In genomic region chr7:3027455-3027854, GRCh38 we compare ENCODE assay signal across 14 cellular contexts. TPM values are rescaled to one million over a fixed set of nuclear protein-coding genes. Genes with fewer than 3 reads are reported as not detected.
DNase-seq lines count a peak whose midpoint lies in the region; ATAC-seq, FAIRE-seq and TF ChIP-seq lines count a peak whose summit lies in the region.
"Had no signal": no experiment of that assay in that cellular context is flagged by ENCODE, and none has a peak within 500 bp of the region (broad histone marks: within the 10 kb centered on the region; RNA-seq: fewer than 3 reads in every experiment).

No MANE protein-coding gene starts in this region.

- H3K27ac Mint-ChIP-seq in activated CD4-positive, alpha-beta memory T cell treated with anti-CD3 and anti-CD28 coated beads for 36 hours, result peak overlapping the region; percentile 96
- H3K27ac Mint-ChIP-seq in activated CD4-positive, alpha-beta memory T cell treated with anti-CD3 and anti-CD28 coated beads, Interleukin-2, amount 10 ng/mL, durations not matched to agents 7 days and 5 days, result no peak overlapping the region
- H3K27ac Mint-ChIP-seq in endothelial cell (ENCODE audit: unreplicated experiment), result no peak overlapping the region

- H3K9me3 ChIP-seq in RWPE2 (ENCODE audit: severe bottlenecking) (no peaks in the 10 kb centered on the region), endocrine pancreas (ENCODE audit: control insufficient read depth, low read length) (no peaks in the 10 kb centered on the region), skeletal muscle satellite cell (replicated peaks; ENCODE audit: low read length) (no peaks in the 10 kb centered on the region)
- H3K9me3 ChIP-seq: body of pancreas had no signal

- H3K4me2 ChIP-seq in skeletal muscle satellite cell (ENCODE audit: low read length), result peak overlapping the region; percentile 73

- ATAC-seq in RWPE2 (ENCODE audit: low read depth), result no peak
- ATAC-seq: body of pancreas had no signal

- H3K4me3 Mint-ChIP-seq in activated CD4-positive, alpha-beta memory T cell treated with anti-CD3 and anti-CD28 coated beads for 36 hours, result no peak overlapping the region
- no peak overlapping the region for H3K4me3 Mint-ChIP-seq in activated CD4-positive, alpha-beta memory T cell treated with anti-CD3 and anti-CD28 coated beads, Interleukin-2, amount 10 ng/mL, durations not matched to agents 7 days and 5 days
- no peak overlapping the region for H3K4me3 Mint-ChIP-seq in endothelial cell (ENCODE audit: unreplicated experiment)

- DNase-seq in activated CD4-positive, alpha-beta memory T cell treated with anti-CD3 and anti-CD28 coated beads for 36 hours, result no peak
- no peak for DNase-seq in activated CD4-positive, alpha-beta memory T cell treated with anti-CD3 and anti-CD28 coated beads, Interleukin-2, amount 10 ng/mL, durations not matched to agents 7 days and 5 days
- no peak for DNase-seq in RWPE2 (ENCODE audit: low spot score)
- DNase-seq in GM12892 (ENCODE audit: insufficient read length), result no peak
- no peak for DNase-seq in endothelial cell (ENCODE audit: low spot score)
- no peak for DNase-seq in kidney glomerular epithelial cell (lab: John Stamatoyannopoulos, UW)
- DNase-seq: left ventricle myocardium inferior, NCI-H1417, NCI-H526 had no signal

- H3K9ac ChIP-seq in endocrine pancreas (ENCODE audit: control insufficient read depth, insufficient read depth, low read length), result peak overlapping the region; percentile 23
- H3K9ac ChIP-seq in skeletal muscle satellite cell (ENCODE audit: low read depth, low read length), result no peak overlapping the region

- H3K4me1 ChIP-seq in RWPE2 (ENCODE audit: insufficient read depth, poor library complexity, severe bottlenecking) (peaks cover 14% of the 10 kb centered on the region), endocrine pancreas (ENCODE audit: control insufficient read depth, insufficient read depth, low read length) (peaks cover 6% of the 10 kb centered on the region), skeletal muscle satellite cell (ENCODE audit: control insufficient read depth, insufficient read depth, low read length) (peaks cover 11% of the 10 kb centered on the region)
- H3K4me1 ChIP-seq: left ventricle myocardium inferior had no signal

- H3K4me3 ChIP-seq in RWPE2 (ENCODE audit: severe bottlenecking), result no peak overlapping the region
- H3K4me3 ChIP-seq in endocrine pancreas (ENCODE audit: control insufficient read depth, insufficient read depth, low read length), result peak overlapping the region; percentile 27
- no peak overlapping the region for H3K4me3 ChIP-seq in skeletal muscle satellite cell (ENCODE audit: low read length)
- H3K4me3 ChIP-seq: body of pancreas, left ventricle myocardium inferior had no signal

- H3K36me3 Mint-ChIP-seq in activated CD4-positive, alpha-beta memory T cell treated with anti-CD3 and anti-CD28 coated beads for 36 hours, result peaks cover 67% of the 10 kb centered on the region
- peaks cover 82% of the 10 kb centered on the region for H3K36me3 Mint-ChIP-seq in activated CD4-positive, alpha-beta memory T cell treated with anti-CD3 and anti-CD28 coated beads, Interleukin-2, amount 10 ng/mL, durations not matched to agents 7 days and 5 days (ENCODE audit: low read depth)
- H3K36me3 Mint-ChIP-seq in endothelial cell (ENCODE audit: low read depth, unreplicated experiment), result no peaks in the 10 kb centered on the region

- no peak for FAIRE-seq in GM12892 (lab: Jason Lieb, UNC)

- intact Hi-C loops in activated CD4-positive, alpha-beta memory T cell treated with anti-CD3 and anti-CD28 coated beads for 36 hours (cut with micrococcal nuclease), result loop anchor here (5.0 kb wide), 2 partner anchors 70 to 135 kb away; no protein-coding TSS in a partner anchor

- H3K36me3 ChIP-seq in RWPE2 (ENCODE audit: low read depth) (no peaks in the 10 kb centered on the region), endocrine pancreas (ENCODE audit: control insufficient read depth, insufficient read depth, low read length) (no peaks in the 10 kb centered on the region), skeletal muscle satellite cell (ENCODE audit: insufficient read depth, low read length) (no peaks in the 10 kb centered on the region)
- H3K36me3 ChIP-seq: left ventricle myocardium inferior had no signal

- TF ChIP-seq POLR2A in GM12892 (IDR thresholded peaks at IDR 0.05; ENCODE audit: low read depth, low read length), result no peak

- H3K9me3 Mint-ChIP-seq in activated CD4-positive, alpha-beta memory T cell treated with anti-CD3 and anti-CD28 coated beads for 36 hours, result peaks cover 21% of the 10 kb centered on the region
- H3K9me3 Mint-ChIP-seq in activated CD4-positive, alpha-beta memory T cell treated with anti-CD3 and anti-CD28 coated beads, Interleukin-2, amount 10 ng/mL, durations not matched to agents 7 days and 5 days, result peaks cover 21% of the 10 kb centered on the region
- H3K9me3 Mint-ChIP-seq in endothelial cell (ENCODE audit: unreplicated experiment), result no peaks in the 10 kb centered on the region

- TF ChIP-seq CTCF in RWPE2 (IDR thresholded peaks at IDR 0.05; ENCODE audit: poor library complexity, severe bottlenecking), result no peak
- no peak for TF ChIP-seq CTCF in endothelial cell (IDR thresholded peaks at IDR 0.05; ENCODE audit: unreplicated experiment)

- H3K4me1 Mint-ChIP-seq in activated CD4-positive, alpha-beta memory T cell treated with anti-CD3 and anti-CD28 coated beads for 36 hours (ENCODE audit: low read depth), result peaks cover 48% of the 10 kb centered on the region
- H3K4me1 Mint-ChIP-seq in activated CD4-positive, alpha-beta memory T cell treated with anti-CD3 and anti-CD28 coated beads, Interleukin-2, amount 10 ng/mL, durations not matched to agents 7 days and 5 days, result peaks cover 37% of the 10 kb centered on the region
- H3K4me1 Mint-ChIP-seq in endothelial cell (ENCODE audit: unreplicated experiment), result no peaks in the 10 kb centered on the region

- POLR2A ChIA-PET in activated CD4-positive, alpha-beta memory T cell treated with anti-CD3 and anti-CD28 coated beads for 36 hours (lab: Charles Lee), result interaction anchor here (1.1 kb wide), 1 partner anchor 133 kb away, joined by 4 read pairs; no protein-coding TSS in a partner anchor
- POLR2A ChIA-PET in activated CD4-positive, alpha-beta memory T cell treated with anti-CD3 and anti-CD28 coated beads, Interleukin-2, amount 10 ng/mL, durations not matched to agents 7 days and 5 days (lab: Charles Lee), result no interaction called here

- no peaks in the 10 kb centered on the region for H3K27me3 Mint-ChIP-seq in activated CD4-positive, alpha-beta memory T cell treated with anti-CD3 and anti-CD28 coated beads for 36 hours
- no peaks in the 10 kb centered on the region for H3K27me3 Mint-ChIP-seq in activated CD4-positive, alpha-beta memory T cell treated with anti-CD3 and anti-CD28 coated beads, Interleukin-2, amount 10 ng/mL, durations not matched to agents 7 days and 5 days
- H3K27me3 Mint-ChIP-seq in endothelial cell (ENCODE audit: unreplicated experiment), result no peaks in the 10 kb centered on the region
- H3K27me3 Mint-ChIP-seq: IgD-negative memory B cell had no signal

- peak overlapping the region; percentile 26 for H3K27ac ChIP-seq in RWPE2 (ENCODE audit: poor library complexity, severe bottlenecking)
- H3K27ac ChIP-seq: body of pancreas, left ventricle myocardium inferior had no signal

- CTCF ChIA-PET in activated CD4-positive, alpha-beta memory T cell treated with anti-CD3 and anti-CD28 coated beads for 36 hours (lab: Charles Lee), result no interaction called here
- CTCF ChIA-PET in activated CD4-positive, alpha-beta memory T cell treated with anti-CD3 and anti-CD28 coated beads, Interleukin-2, amount 10 ng/mL, durations not matched to agents 7 days and 5 days (lab: Charles Lee), result interaction anchor here (1.1 kb wide), 1 partner anchor 16 kb away, joined by 3 read pairs; no protein-coding TSS in a partner anchor

- H3K27me3 ChIP-seq in RWPE2 (ENCODE audit: insufficient read depth, poor library complexity, severe bottlenecking) (no peaks in the 10 kb centered on the region), endocrine pancreas (ENCODE audit: control insufficient read depth, insufficient read depth, low read length) (no peaks in the 10 kb centered on the region), skeletal muscle satellite cell (ENCODE audit: control insufficient read depth, insufficient read depth, low read length) (no peaks in the 10 kb centered on the region)
- H3K27me3 ChIP-seq: body of pancreas had no signal

RNA-seq across cellular contexts. Expression of gene CARD11, which starts 16.2 kb away (rescaled TPM):
- total RNA-seq in activated CD4-positive, alpha-beta memory T cell treated with anti-CD3 and anti-CD28 coated beads for 36 hours, result 100 to 1,000 TPM; 107 to 108 TPM
- 100 to 1,000 TPM; 163 TPM for total RNA-seq in activated CD4-positive, alpha-beta memory T cell treated with anti-CD3 and anti-CD28 coated beads, Interleukin-2, amount 10 ng/mL, durations not matched to agents 7 days and 5 days
- total RNA-seq in skeletal muscle satellite cell (2012; rRNA removed), result under 0.01 TPM in 1 of 2 replicates, not detected in the other
- 18.4 TPM for polyA plus RNA-seq in GM12892 (2012; ENCODE audit: missing spikeins)
- total RNA-seq in endothelial cell (ENCODE audit: unreplicated experiment), result 3.9 TPM
- total RNA-seq: RPMI7951 had no signal

Comparison
In these comparisons a context has a peak if more than half of its experiments do, and no peak if none do; other contexts are left out.
1. RNA of gene CARD11, which starts 16.2 kb away (total RNA-seq): 163 TPM in activated CD4-positive, alpha-beta memory T cell treated with anti-CD3 and anti-CD28 coated beads, Interleukin-2, amount 10 ng/mL, durations not matched to agents 7 days and 5 days and 107 to 108 TPM in activated CD4-positive, alpha-beta memory T cell treated with anti-CD3 and anti-CD28 coated beads for 36 hours; 3.9 TPM in endothelial cell (single experiment); every median in the first group is over 10 times any median in the second.